7 cellular contexts compared by ENCODE assay signal in genomic region chr7:132497098-132497497, GRCh38.
"Had no signal": no experiment of that assay in that cellular context is flagged by ENCODE, and none has a peak within 500 bp of the region (broad histone marks: within the 10 kb centered on the region; RNA-seq: fewer than 3 reads in every experiment).

No MANE protein-coding gene starts in this region.

- H2AFZ ChIP-seq: GM23338 had no signal

- H3K9me3 Mint-ChIP-seq: GM23338, H9 had no signal

- ATAC-seq: GM23338, HepG2 had no signal

- H3K4me2 ChIP-seq: GM23338 had no signal

- H3K4me3 Mint-ChIP-seq: GM23338, H9, IgD-negative memory B cell had no signal

- H3K4me3 ChIP-seq: GM23338 had no signal

- H3K4me1 Mint-ChIP-seq: IgD-negative memory B cell had no signal

- H3K27ac ChIP-seq: HL-60 had no signal

- H3K36me3 Mint-ChIP-seq: IgD-negative memory B cell had no signal

- H3K27ac Mint-ChIP-seq: GM23338, H9, IgD-negative memory B cell had no signal

- DNase-seq: H9, HCEC 1CT, KBM-7 had no signal
